ENCODE assay signal across 8 cellular contexts in genomic region chr19:1812426-1813196, GRCh38. TPM values are rescaled to one million over a fixed set of nuclear protein-coding genes. Genes with fewer than 3 reads are reported as not detected.
DNase-seq lines count a peak whose midpoint lies in the region; ATAC-seq and TF ChIP-seq lines count a peak whose summit lies in the region.

No MANE protein-coding gene starts in this region.

- DNase-seq in NCI-H748 (lab: John Stamatoyannopoulos, UW; ENCODE audit: unreplicated experiment): peak; percentile 96
- DNase-seq in activated CD4-positive, alpha-beta T cell treated with anti-CD3 and anti-CD28 coated beads, Interleukin-2, amount 50 U/mL, for 48 hours: peak; percentile 90 to 94
- DNase-seq in ecto neural progenitor cell (ENCODE audit: low spot score): peak; percentile 95
- DNase-seq in lower lobe of right lung: peak; percentile 98
- peak; percentile 62 to 86 (median 64) for DNase-seq in stimulated activated CD4-positive, alpha-beta T cell treated with anti-CD3 and anti-CD28 coated beads, TNF-alpha, amount 100 ng/mL, for 24 hours (ENCODE audit: low read depth in 3 of 3)

- intact Hi-C loops in lower lobe of right lung (cut with DNase I): no loop called here

- H3K27me3 ChIP-seq in lower lobe of right lung (ENCODE audit: low read depth): no peaks in the 10 kb centered on the region

- peak; percentile 83 for ATAC-seq in GM19324 (IDR thresholded peaks at IDR 0.05; ENCODE audit: low FRiP score, unreplicated experiment)
- peak; percentile 78 for ATAC-seq in HG03460 (IDR thresholded peaks at IDR 0.05; ENCODE audit: unreplicated experiment)
- ATAC-seq in lower lobe of right lung: peak; percentile 92 to 94

- H3K9me3 ChIP-seq in lower lobe of right lung: no peaks in the 10 kb centered on the region

- peaks cover 14% of the 10 kb centered on the region for H3K4me1 ChIP-seq in lower lobe of right lung

- H3K4me3 ChIP-seq in lower lobe of right lung: peak overlapping the region; percentile 67

- TF ChIP-seq CTCF in C4-2B (conservative IDR thresholded peaks at IDR 0.05) (peak; percentile 85), lower lobe of right lung (IDR thresholded peaks at IDR 0.05) (peak; percentile 52)

- H3K36me3 ChIP-seq in lower lobe of right lung: peaks cover 30% of the 10 kb centered on the region

- peak overlapping the region; percentile 28 for H3K27ac ChIP-seq in C4-2B
- peak overlapping the region; percentile 69 for H3K27ac ChIP-seq in lower lobe of right lung

RNA-seq across cellular contexts. Expression of gene ATP8B3, which starts 0.5 kb away (rescaled TPM):
- total RNA-seq in lower lobe of right lung: 2.1 TPM

RNA-seq across cellular contexts. Expression of gene REXO1, which starts 35.7 kb away (rescaled TPM):
- total RNA-seq in lower lobe of right lung: 29.1 TPM

RNA-seq across cellular contexts. Expression of gene KLF16, which starts 50.8 kb away (rescaled TPM):
- 22.2 TPM for total RNA-seq in lower lobe of right lung

RNA-seq across cellular contexts. Expression of gene ONECUT3, which starts 59.3 kb away (rescaled TPM):
- total RNA-seq in lower lobe of right lung: not detected

Comparison
In these comparisons a context has a peak if more than half of its experiments do, and no peak if none do; other contexts are left out.
1. Peak in every context shown above with its lines: DNase-seq, ATAC-seq, H3K4me3 ChIP-seq and H3K27ac ChIP-seq.